In genomic region chr3:70899816-70900215, GRCh38 we compare ENCODE assay signal across 21 cellular contexts.
"Had no signal": no experiment of that assay in that cellular context is flagged by ENCODE, and none has a peak within 500 bp of the region (broad histone marks: within the 10 kb centered on the region; RNA-seq: fewer than 3 reads in every experiment).

No MANE protein-coding gene starts in this region.

- H3K36me3 ChIP-seq: gastrocnemius medialis, neutrophil, prostate gland, right atrium auricular region, sigmoid colon, spleen, tibial artery had no signal

- H3K4me1 Mint-ChIP-seq: memory B cell; natural killer cell; stimulated activated memory B cell treated with anti-CD40 and anti-IgM and Interleukin-4, amounts not matched to agents 10 μg/mL and 1 μg/mL and 100 μg/mL, for 72 hours had no signal

- H3K4me3 ChIP-seq: gastrocnemius medialis, lung, prostate gland, right atrium auricular region, sigmoid colon, skin epidermis, spleen, testis, tibial artery had no signal

- ATAC-seq: gastrocnemius medialis; left lobe of liver; natural killer cell; stimulated activated memory B cell treated with anti-CD40 and anti-IgM and Interleukin-4, amounts not matched to agents 10 μg/mL and 1 μg/mL and 100 μg/mL, for 72 hours; stimulated activated naive CD8-positive, alpha-beta T cell treated with anti-CD3 and anti-CD28 coated beads, Interleukin-15, Interleukin-2, amounts not matched to agents 100 U/mL and 50 U/mL, for 24 hours had no signal

- H3K36me3 Mint-ChIP-seq: type B pancreatic cell had no signal

- H3K27ac Mint-ChIP-seq: memory B cell; natural killer cell; stimulated activated memory B cell treated with anti-CD40 and anti-IgM and Interleukin-4, amounts not matched to agents 10 μg/mL and 1 μg/mL and 100 μg/mL, for 72 hours; type B pancreatic cell had no signal

- DNase-seq: cortex of kidney; gastrocnemius medialis; head of caudate nucleus; midbrain; natural killer cell; sigmoid colon; spleen; stimulated activated CD4-positive, alpha-beta T cell treated with anti-CD3 and anti-CD28 coated beads, Interleukin-4, amount 100 ng/mL, for 4 hours; stimulated activated naive CD8-positive, alpha-beta T cell treated with anti-CD3 and anti-CD28 coated beads, Interleukin-15, Interleukin-2, amounts not matched to agents 100 U/mL and 50 U/mL, for 24 hours; substantia nigra; testis; tibial artery had no signal

- H3K4me3 Mint-ChIP-seq: memory B cell; natural killer cell; stimulated activated memory B cell treated with anti-CD40 and anti-IgM and Interleukin-4, amounts not matched to agents 10 μg/mL and 1 μg/mL and 100 μg/mL, for 72 hours; type B pancreatic cell had no signal

- H3K4me1 ChIP-seq: gastrocnemius medialis, prostate gland, right atrium auricular region, sigmoid colon, spleen, testis, tibial artery had no signal

- H3K27me3 Mint-ChIP-seq: type B pancreatic cell had no signal

- H3K9me3 ChIP-seq: gastrocnemius medialis, prostate gland, sigmoid colon, testis had no signal

- H3K27me3 ChIP-seq: gastrocnemius medialis, neutrophil, right atrium auricular region, sigmoid colon, spleen, testis, tibial artery had no signal

- H3K27ac ChIP-seq: gastrocnemius medialis, neutrophil, prostate gland, right atrium auricular region, sigmoid colon, skin epidermis, spleen, testis, tibial artery had no signal
